In the genomic region with DNA sequence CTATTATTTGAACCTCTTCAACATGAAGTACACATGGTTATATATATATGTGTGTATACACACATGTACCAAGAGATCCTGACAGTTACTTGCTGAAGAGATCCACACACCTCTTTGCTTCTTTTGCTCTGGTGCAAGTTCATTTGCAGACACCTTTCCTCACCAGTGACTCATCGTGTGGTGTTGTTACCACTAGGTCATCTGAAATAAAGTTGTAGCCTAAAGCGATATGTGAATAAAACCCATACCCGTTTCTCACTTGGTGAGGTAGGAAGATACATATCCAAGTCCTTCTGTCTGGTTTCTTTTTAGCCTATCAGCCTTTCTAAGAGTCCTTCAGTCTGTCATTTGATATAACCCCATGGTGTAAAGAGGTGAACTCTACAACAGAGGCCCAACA, we compare ENCODE assay signal across 17 cellular contexts.
"Had no signal": no experiment of that assay in that cellular context is flagged by ENCODE, and none has a peak within 500 bp of the region (broad histone marks: within the 10 kb centered on the region; RNA-seq: fewer than 3 reads in every experiment).

No MANE protein-coding gene starts in this region.

- DNase-seq: activated B cell treated with CpG ODN at 0.5 μM for 24 hours; activated CD4-positive, alpha-beta memory T cell treated with anti-CD3 and anti-CD28 coated beads, Interleukin-2, amount 10 ng/mL, durations not matched to agents 7 days and 5 days; activated CD4-positive, alpha-beta T cell treated with anti-CD3 and anti-CD28 coated beads for 4 hours; activated CD8-positive, alpha-beta memory T cell treated with anti-CD3 and anti-CD28 coated beads, Interleukin-2, amount 10 ng/mL, durations not matched to agents 7 days and 5 days; amniotic stem cell; dorsolateral prefrontal cortex; heart right ventricle; left cardiac atrium; pancreas; stimulated activated CD4-positive, alpha-beta T cell treated with anti-CD3 and anti-CD28 coated beads, Interleukin-4, amount 100 ng/mL, for 24 hours; T-cell; testis had no signal

- H3K36me3 ChIP-seq: neutrophil, pancreas had no signal

- ATAC-seq: activated CD8-positive, alpha-beta memory T cell treated with anti-CD3 and anti-CD28 coated beads, Interleukin-2, amount 10 ng/mL, durations not matched to agents 7 days and 5 days; heart right ventricle; left cardiac atrium; natural killer cell treated with Interleukin-12 subunit alpha and Interleukin-12 subunit beta and Interleukin-15 and Interleukin-18, amount 100 ng/mL, for 72 hours; pancreas; sciatic nerve; stimulated activated memory B cell treated with anti-CD40 and anti-IgM and Interleukin-4, amounts not matched to agents 10 μg/mL and 1 μg/mL and 100 μg/mL, for 72 hours; T-cell had no signal

- H3K4me3 ChIP-seq: dorsolateral prefrontal cortex, heart right ventricle, pancreas, smooth muscle cell, testis had no signal

- H3K4me2 ChIP-seq: smooth muscle cell had no signal

- H3K27me3 ChIP-seq: dorsolateral prefrontal cortex, heart right ventricle, neutrophil, pancreas, testis had no signal

- H3K27ac ChIP-seq: dorsolateral prefrontal cortex, heart right ventricle, neutrophil, pancreas, testis had no signal

- H3K9me3 ChIP-seq: neutrophil, pancreas, testis had no signal

- H3K4me1 ChIP-seq: pancreas, testis had no signal
